16 cellular contexts compared by ENCODE assay signal in genomic region chr5:179730356-179730755, GRCh38. TPM values are rescaled to one million over a fixed set of nuclear protein-coding genes. Genes with fewer than 3 reads are reported as not detected.
A peak's percentile ranks its signal among the peaks of the same experiment; 100 is the strongest.
DNase-seq lines count a peak whose midpoint lies in the region; ATAC-seq and TF ChIP-seq lines count a peak whose summit lies in the region.
"Had no signal": no experiment of that assay in that cellular context is flagged by ENCODE, and none has a peak within 500 bp of the region (broad histone marks: within the 10 kb centered on the region; RNA-seq: fewer than 3 reads in every experiment).

No MANE protein-coding gene starts in this region.

- H3K4me1 Mint-ChIP-seq in T-helper 1 cell treated with Interleukin-12 subunit alpha and Interleukin-12 subunit beta and Interleukin-4 antibody, amounts not matched to agents 30 μg/mL and 1 μg/mL, for 36 hours (ENCODE audit: low read depth), result peaks cover 24% of the 10 kb centered on the region
- H3K4me1 Mint-ChIP-seq in GM23338 (peaks cover 18% of the 10 kb centered on the region), WTC11 (peaks cover 19% of the 10 kb centered on the region)

- no peak overlapping the region for H3K4ac ChIP-seq in mesenchymal stem cell (ENCODE audit: low read depth in 1 of 2, low read length in 2 of 2)

- no peak overlapping the region for H2BK15ac ChIP-seq in mesenchymal stem cell (ENCODE audit: low read depth, poor library complexity, severe bottlenecking)

- H4K20me1 ChIP-seq in GM23338 (replicated peaks; ENCODE audit: insufficient read depth), result peaks cover 17% of the 10 kb centered on the region; the same call in 1 of the 2 replicates

- H3K9me3 ChIP-seq in mesenchymal stem cell (ENCODE audit: control insufficient read depth, low read length) (no peaks in the 10 kb centered on the region), ascending aorta (no peaks in the 10 kb centered on the region)

- DNase-seq in T-helper 1 cell, result no peak
- no peak for DNase-seq in GM23338 (ENCODE audit: low spot score)
- DNase-seq in WTC11 (ENCODE audit: low spot score), result no peak
- no peak for DNase-seq in mesenchymal stem cell
- DNase-seq in ascending aorta (ENCODE audit: low spot score in 2 of 2), result no peak
- DNase-seq in DMS79 (lab: John Stamatoyannopoulos, UW), result no peak
- no peak for DNase-seq in ACHN
- DNase-seq: CD8-positive, alpha-beta T cell; NCI-H2029 treated with DMSO at 0.1 percent for 48 hours; NCI-H526 treated with DMSO at 0.1 percent for 48 hours; RPMI8226; stimulated activated naive CD4-positive, alpha-beta T cell had no signal

- 86% methylated on average over 2 of the region's 3 CpGs for WGBS in mesenchymal stem cell

- no peak overlapping the region for H3K18ac ChIP-seq in mesenchymal stem cell (ENCODE audit: low read depth in 1 of 2, low read length in 2 of 2)

- in situ Hi-C loops in ACHN (cut with HindIII; ENCODE audit: low pct_ligation_motif_present, low pct_unique_long_range_greater_than_20kb, low sequenced_read_pairs), result no loop called here

- H3K27ac ChIP-seq in GM23338 (ENCODE audit: low read depth), result peak overlapping the region; percentile 57
- no peak overlapping the region for H3K27ac ChIP-seq in mesenchymal stem cell (ENCODE audit: low read length, poor library complexity, severe bottlenecking)
- H3K27ac ChIP-seq in ascending aorta, result no peak overlapping the region

- H3K79me2 ChIP-seq in GM23338 (replicated peaks; ENCODE audit: insufficient read depth), result peaks cover 21% of the 10 kb centered on the region

- H3K4me3 ChIP-seq in GM23338 (no peak overlapping the region), mesenchymal stem cell (ENCODE audit: insufficient read depth in 1 of 2, low read depth in 1 of 2, low read length in 2 of 2) (no peak overlapping the region), ascending aorta (no peak overlapping the region)

- peaks cover 37% of the 10 kb centered on the region for H3F3A ChIP-seq in GM23338 (replicated peaks; ENCODE audit: low read depth)

- H3K9me3 Mint-ChIP-seq in T-helper 1 cell treated with Interleukin-12 subunit alpha and Interleukin-12 subunit beta and Interleukin-4 antibody, amounts not matched to agents 30 μg/mL and 1 μg/mL, for 36 hours, result no peaks in the 10 kb centered on the region
- H3K9me3 Mint-ChIP-seq in GM23338, result no peaks in the 10 kb centered on the region
- H3K9me3 Mint-ChIP-seq in WTC11, result no peaks in the 10 kb centered on the region
- H3K9me3 Mint-ChIP-seq: CD8-positive, alpha-beta T cell had no signal

- H3K36me3 ChIP-seq in GM23338 (ENCODE audit: insufficient read depth) (peaks cover 41% of the 10 kb centered on the region), mesenchymal stem cell (ENCODE audit: control insufficient read depth in 1 of 2, insufficient read depth in 2 of 2, low read depth in 1 of 2, low read length in 2 of 2) (peaks cover 25 to 53% of the 10 kb centered on the region in 2 experiments), ascending aorta (peaks cover 52 to 54% of the 10 kb centered on the region in 2 donors)

- no peak overlapping the region for H2BK12ac ChIP-seq in mesenchymal stem cell (ENCODE audit: low read length in 2 of 2)

- H4K8ac ChIP-seq in mesenchymal stem cell (ENCODE audit: low read length), result no peak overlapping the region

- POLR2A ChIA-PET in WTC11 (lab: Charles Lee), result no interaction called here

- H3K4me2 ChIP-seq in GM23338, result no peak overlapping the region
- H3K4me2 ChIP-seq in mesenchymal stem cell (ENCODE audit: low read length, poor library complexity, severe bottlenecking), result no peak overlapping the region

- no peaks in the 10 kb centered on the region for H3K27me3 Mint-ChIP-seq in T-helper 1 cell treated with Interleukin-12 subunit alpha and Interleukin-12 subunit beta and Interleukin-4 antibody, amounts not matched to agents 30 μg/mL and 1 μg/mL, for 36 hours (ENCODE audit: low read depth)
- H3K27me3 Mint-ChIP-seq in GM23338 (ENCODE audit: insufficient read depth, low read depth, poor library complexity) (peaks cover 13% of the 10 kb centered on the region), WTC11 (ENCODE audit: low read depth) (no peaks in the 10 kb centered on the region)

- peak overlapping the region; percentile 92 for H3K9ac ChIP-seq in mesenchymal stem cell (ENCODE audit: low read length)

- H3K14ac ChIP-seq in mesenchymal stem cell (ENCODE audit: low read length in 2 of 2), result no peak overlapping the region

- H3K36me3 Mint-ChIP-seq in T-helper 1 cell treated with Interleukin-12 subunit alpha and Interleukin-12 subunit beta and Interleukin-4 antibody, amounts not matched to agents 30 μg/mL and 1 μg/mL, for 36 hours (ENCODE audit: low read depth), result peaks cover 51% of the 10 kb centered on the region
- H3K36me3 Mint-ChIP-seq in GM23338 (ENCODE audit: low read depth) (peaks cover 59% of the 10 kb centered on the region), WTC11 (peaks cover 47% of the 10 kb centered on the region)

- no peaks in the 10 kb centered on the region for H3K9me2 ChIP-seq in GM23338 (ENCODE audit: insufficient read depth)

- no peak overlapping the region for H2BK5ac ChIP-seq in mesenchymal stem cell (ENCODE audit: low read depth, low read length, poor library complexity, severe bottlenecking)

- intact Hi-C loops in ascending aorta (cut with DNase I), result loop anchor here (5.0 kb wide), 2 partner anchors 178 to 1498 kb away; partner anchors contain the start of genes PHYKPL and RUFY1

- H3K4me3 Mint-ChIP-seq in T-helper 1 cell treated with Interleukin-12 subunit alpha and Interleukin-12 subunit beta and Interleukin-4 antibody, amounts not matched to agents 30 μg/mL and 1 μg/mL, for 36 hours, result no peak overlapping the region
- H3K4me3 Mint-ChIP-seq in GM23338, result no peak overlapping the region
- no peak overlapping the region for H3K4me3 Mint-ChIP-seq in WTC11

- H2AK5ac ChIP-seq in mesenchymal stem cell (ENCODE audit: low read length, severe bottlenecking), result no peak overlapping the region

- H3K4me1 ChIP-seq in GM23338 (ENCODE audit: insufficient read depth), result peaks cover 11% of the 10 kb centered on the region; the same call in 1 of the 2 replicates
- peaks cover 6% of the 10 kb centered on the region for H3K4me1 ChIP-seq in mesenchymal stem cell (ENCODE audit: control insufficient read depth, insufficient read depth, low read depth, low read length)
- peaks cover 10 to 23% of the 10 kb centered on the region in 2 donors for H3K4me1 ChIP-seq in ascending aorta

- H4K91ac ChIP-seq in mesenchymal stem cell (ENCODE audit: low read length), result no peak overlapping the region

- H3K27me3 ChIP-seq in GM23338 (ENCODE audit: insufficient read depth), result no peaks in the 10 kb centered on the region
- no peaks in the 10 kb centered on the region for H3K27me3 ChIP-seq in mesenchymal stem cell (ENCODE audit: control insufficient read depth in 1 of 2, insufficient read depth in 1 of 2, low read length in 2 of 2)
- no peaks in the 10 kb centered on the region for H3K27me3 ChIP-seq in ascending aorta

- peaks cover 3% of the 10 kb centered on the region for H3K79me1 ChIP-seq in mesenchymal stem cell (replicated peaks; ENCODE audit: low read length, poor library complexity, severe bottlenecking)

- H3K23ac ChIP-seq in mesenchymal stem cell (ENCODE audit: low read length in 2 of 2), result no peak overlapping the region

- CTCF ChIA-PET in WTC11 (lab: Charles Lee), result interaction anchor here (0.8 kb wide), 1 partner anchor 33 kb away, joined by 3 read pairs; no protein-coding TSS in a partner anchor

- H2AFZ ChIP-seq in GM23338 (no peak overlapping the region), mesenchymal stem cell (ENCODE audit: low read depth, low read length) (no peak overlapping the region)

- ATAC-seq in GM23338 (no peak), WTC11 (no peak)
- ATAC-seq: CD8-positive, alpha-beta T cell; left lobe of liver had no signal

- TF ChIP-seq CTCF in GM23338 (conservative IDR thresholded peaks at IDR 0.05; ENCODE audit: low read depth in 2 of 2) (no peak), WTC11 (IDR thresholded peaks at IDR 0.05) (no peak), ascending aorta (IDR thresholded peaks at IDR 0.05) (no peak)

- H2BK120ac ChIP-seq in mesenchymal stem cell (ENCODE audit: low read depth, low read length), result no peak overlapping the region

- peak overlapping the region; percentile 26 for H3K27ac Mint-ChIP-seq in T-helper 1 cell treated with Interleukin-12 subunit alpha and Interleukin-12 subunit beta and Interleukin-4 antibody, amounts not matched to agents 30 μg/mL and 1 μg/mL, for 36 hours
- no peak overlapping the region for H3K27ac Mint-ChIP-seq in GM23338
- H3K27ac Mint-ChIP-seq in WTC11, result peak overlapping the region; percentile 80
- H3K27ac Mint-ChIP-seq: CD8-positive, alpha-beta T cell had no signal

TF ChIP-seq in GM23338, 12 proteins besides CTCF, POLR2A, EP300 and RAD21 (continues in another document):
- TF ChIP-seq CREB1 (CRISPR knock-in tag; IDR thresholded peaks at IDR 0.05; ENCODE audit: low read depth) (no peak), ZNF331 (CRISPR knock-in tag; IDR thresholded peaks at IDR 0.05; ENCODE audit: low read depth) (no peak), EZH2phosphoT487 (IDR thresholded peaks at IDR 0.05; ENCODE audit: unreplicated experiment) (no peak), ZNF114 (CRISPR knock-in tag; IDR thresholded peaks at IDR 0.05) (no peak)

TF ChIP-seq in WTC11, 78 proteins besides CTCF, POLR2A, EP300 and RAD21 (continues in another document):
- TF ChIP-seq NR1H2 (CRISPR knock-in tag; IDR thresholded peaks at IDR 0.05), result no peak

RNA-seq across cellular contexts. Expression of gene MAML1, which starts 2.3 kb away (rescaled TPM):
- total RNA-seq in GM23338 (2014; rRNA removed; shearing (Covaris generic)), result 43.8 and 43.9 TPM in 2 replicates
- polyA plus RNA-seq in GM23338 (2016; fragmentation: Nextera tagmentation; extraction: Ambion mirVana), result 9.6 and 9.8 TPM in 2 replicates
- total RNA-seq in WTC11 (2021) (40.5 to 42.2 TPM (median 42.2 TPM) in 3 replicates), ascending aorta (42.6 TPM)
- 19.0 TPM for polyA plus RNA-seq in mesenchymal stem cell (2013, experiment 1 of 2)
- 20.0 TPM for polyA plus RNA-seq in mesenchymal stem cell (2013, experiment 2 of 2)

RNA-seq across cellular contexts. Expression of gene CANX, which starts 31.6 kb away (rescaled TPM):
- 440 and 530 TPM in 2 replicates for total RNA-seq in GM23338 (2014; rRNA removed; shearing (Covaris generic))
- 163 and 177 TPM in 2 replicates for polyA plus RNA-seq in GM23338 (2016; fragmentation: Nextera tagmentation; extraction: Ambion mirVana)
- total RNA-seq in WTC11 (2021) (493 to 611 TPM (median 500 TPM) in 3 replicates), ascending aorta (214 TPM)
- 661 TPM for polyA plus RNA-seq in mesenchymal stem cell (2013, experiment 1 of 2)
- 646 TPM for polyA plus RNA-seq in mesenchymal stem cell (2013, experiment 2 of 2)

RNA-seq across cellular contexts. Expression of gene CBY3, which starts 49.5 kb away (rescaled TPM):
- 0.52 and 2.3 TPM in 2 replicates for total RNA-seq in GM23338 (2014; rRNA removed; shearing (Covaris generic))
- polyA plus RNA-seq in GM23338 (2016; fragmentation: Nextera tagmentation; extraction: Ambion mirVana), result 0.37 and 0.38 TPM in 2 replicates
- 0.25 to 0.37 TPM (median 0.25 TPM) in 3 replicates for total RNA-seq in WTC11 (2021)
- not detected for polyA plus RNA-seq in mesenchymal stem cell (2013, experiment 1 of 2)
- polyA plus RNA-seq in mesenchymal stem cell (2013, experiment 2 of 2), result not detected
- not detected for total RNA-seq in ascending aorta
- total RNA-seq: fibroblast of villous mesenchyme, left lobe of liver, ureter had no signal
